ENCODE assay signal across 2 cellular contexts in the genomic region with DNA sequence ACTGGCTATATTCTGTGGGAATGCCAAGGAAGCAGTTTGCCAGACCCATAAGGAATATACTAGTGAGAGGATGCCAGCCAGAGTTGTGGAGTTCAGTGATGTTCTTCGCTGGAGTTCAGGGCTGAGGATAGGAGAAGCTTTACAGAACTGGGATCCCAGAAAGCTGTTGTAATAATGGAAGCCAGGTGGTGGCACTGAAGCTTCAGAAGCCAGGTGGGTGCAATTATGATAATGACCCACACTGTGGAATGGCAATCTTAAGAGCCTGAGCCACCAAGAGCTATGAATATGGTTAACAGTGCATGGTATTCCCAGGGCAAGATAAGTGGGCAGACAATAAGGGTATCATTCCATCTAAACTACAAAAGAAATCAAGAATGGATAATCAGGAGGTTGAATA.
TF ChIP-seq lines count a peak whose summit lies in the region.

No MANE protein-coding gene starts in this region.

TF ChIP-seq in HCT116, 20 proteins besides CTCF, POLR2A, EP300 and RAD21:
- TF ChIP-seq EGR1 (IDR thresholded peaks at IDR 0.05; ENCODE audit: low read depth) (no peak), CBX3 (IDR thresholded peaks at IDR 0.05; ENCODE audit: low read depth) (no peak), SRF (IDR thresholded peaks at IDR 0.05; ENCODE audit: low read depth) (no peak), FOSL1 (IDR thresholded peaks at IDR 0.05; ENCODE audit: low read depth) (no peak), ZNF274 (IDR thresholded peaks at IDR 0.05; ENCODE audit: low read depth, low read length) (no peak), SP1 (IDR thresholded peaks at IDR 0.05; ENCODE audit: low read depth) (no peak), ELF1 (IDR thresholded peaks at IDR 0.05; ENCODE audit: borderline replicate concordance, low read depth) (no peak), TCF7L2 (IDR thresholded peaks at IDR 0.05; ENCODE audit: borderline replicate concordance, extremely low read depth, insufficient read depth, insufficient read length) (no peak), POLR2AphosphoS5 (IDR thresholded peaks at IDR 0.05; ENCODE audit: low read depth, low read length) (no peak), EZH2phosphoT487 (IDR thresholded peaks at IDR 0.05; ENCODE audit: borderline replicate concordance) (no peak), JUND (IDR thresholded peaks at IDR 0.05) (no peak), ZFX (IDR thresholded peaks at IDR 0.05) (no peak), YY1 (IDR thresholded peaks at IDR 0.05; ENCODE audit: extremely low read depth, insufficient replicate concordance, low read depth, low read length) (no peak), CEBPB (IDR thresholded peaks at IDR 0.05; ENCODE audit: low read depth) (no peak)
- TF ChIP-seq, protein P1, sequence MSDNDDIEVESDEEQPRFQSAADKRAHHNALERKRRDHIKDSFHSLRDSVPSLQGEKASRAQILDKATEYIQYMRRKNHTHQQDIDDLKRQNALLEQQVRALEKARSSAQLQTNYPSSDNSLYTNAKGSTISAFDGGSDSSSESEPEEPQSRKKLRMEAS (IDR thresholded peaks at IDR 0.05) = no peak
- TF ChIP-seq, protein P2, sequence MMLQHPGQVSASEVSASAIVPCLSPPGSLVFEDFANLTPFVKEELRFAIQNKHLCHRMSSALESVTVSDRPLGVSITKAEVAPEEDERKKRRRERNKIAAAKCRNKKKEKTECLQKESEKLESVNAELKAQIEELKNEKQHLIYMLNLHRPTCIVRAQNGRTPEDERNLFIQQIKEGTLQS (IDR thresholded peaks at IDR 0.05) = no peak

TF ChIP-seq in K562, 482 proteins besides CTCF, POLR2A, EP300 and RAD21:
- TF ChIP-seq DNMT1 (IDR thresholded peaks at IDR 0.05) (no peak), ZNF507 (tag; conservative IDR thresholded peaks at IDR 0.05) (no peak), TBP (optimal IDR thresholded peaks at IDR 0.05; ENCODE audit: low read depth, low read length) (no peak), MED1 (CRISPR knock-in tag; IDR thresholded peaks at IDR 0.05; ENCODE audit: borderline replicate concordance) (no peak), POU5F1 (IDR thresholded peaks at IDR 0.05; ENCODE audit: borderline replicate concordance, low read depth, low read length, partially characterized antibody) (no peak), ZNF347 (CRISPR knock-in tag; IDR thresholded peaks at IDR 0.05; ENCODE audit: low read depth) (no peak), SOX6 (IDR thresholded peaks at IDR 0.05) (no peak), ZNF217 (CRISPR knock-in tag; IDR thresholded peaks at IDR 0.05) (no peak), JUND (IDR thresholded peaks at IDR 0.05; ENCODE audit: borderline replicate concordance, low read depth, low read length) (no peak), JUND (tag; IDR thresholded peaks at IDR 0.05; ENCODE audit: borderline replicate concordance, low read depth, low read length) (no peak), TAF7 (tag; IDR thresholded peaks at IDR 0.05) (no peak), MCM3 (IDR thresholded peaks at IDR 0.05) (no peak), ZNF431 (CRISPR knock-in tag; IDR thresholded peaks at IDR 0.05) (no peak), ETV5 (CRISPR knock-in tag; IDR thresholded peaks at IDR 0.05; ENCODE audit: low read depth) (no peak), EWSR1 (IDR thresholded peaks at IDR 0.05; ENCODE audit: borderline replicate concordance, low read depth, partially characterized antibody) (no peak)
- TF ChIP-seq, protein P3, sequence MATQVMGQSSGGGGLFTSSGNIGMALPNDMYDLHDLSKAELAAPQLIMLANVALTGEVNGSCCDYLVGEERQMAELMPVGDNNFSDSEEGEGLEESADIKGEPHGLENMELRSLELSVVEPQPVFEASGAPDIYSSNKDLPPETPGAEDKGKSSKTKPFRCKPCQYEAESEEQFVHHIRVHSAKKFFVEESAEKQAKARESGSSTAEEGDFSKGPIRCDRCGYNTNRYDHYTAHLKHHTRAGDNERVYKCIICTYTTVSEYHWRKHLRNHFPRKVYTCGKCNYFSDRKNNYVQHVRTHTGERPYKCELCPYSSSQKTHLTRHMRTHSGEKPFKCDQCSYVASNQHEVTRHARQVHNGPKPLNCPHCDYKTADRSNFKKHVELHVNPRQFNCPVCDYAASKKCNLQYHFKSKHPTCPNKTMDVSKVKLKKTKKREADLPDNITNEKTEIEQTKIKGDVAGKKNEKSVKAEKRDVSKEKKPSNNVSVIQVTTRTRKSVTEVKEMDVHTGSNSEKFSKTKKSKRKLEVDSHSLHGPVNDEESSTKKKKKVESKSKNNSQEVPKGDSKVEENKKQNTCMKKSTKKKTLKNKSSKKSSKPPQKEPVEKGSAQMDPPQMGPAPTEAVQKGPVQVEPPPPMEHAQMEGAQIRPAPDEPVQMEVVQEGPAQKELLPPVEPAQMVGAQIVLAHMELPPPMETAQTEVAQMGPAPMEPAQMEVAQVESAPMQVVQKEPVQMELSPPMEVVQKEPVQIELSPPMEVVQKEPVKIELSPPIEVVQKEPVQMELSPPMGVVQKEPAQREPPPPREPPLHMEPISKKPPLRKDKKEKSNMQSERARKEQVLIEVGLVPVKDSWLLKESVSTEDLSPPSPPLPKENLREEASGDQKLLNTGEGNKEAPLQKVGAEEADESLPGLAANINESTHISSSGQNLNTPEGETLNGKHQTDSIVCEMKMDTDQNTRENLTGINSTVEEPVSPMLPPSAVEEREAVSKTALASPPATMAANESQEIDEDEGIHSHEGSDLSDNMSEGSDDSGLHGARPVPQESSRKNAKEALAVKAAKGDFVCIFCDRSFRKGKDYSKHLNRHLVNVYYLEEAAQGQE (CRISPR knock-in tag; IDR thresholded peaks at IDR 0.05; ENCODE audit: low read depth) = no peak
- TF ChIP-seq, protein P4, sequence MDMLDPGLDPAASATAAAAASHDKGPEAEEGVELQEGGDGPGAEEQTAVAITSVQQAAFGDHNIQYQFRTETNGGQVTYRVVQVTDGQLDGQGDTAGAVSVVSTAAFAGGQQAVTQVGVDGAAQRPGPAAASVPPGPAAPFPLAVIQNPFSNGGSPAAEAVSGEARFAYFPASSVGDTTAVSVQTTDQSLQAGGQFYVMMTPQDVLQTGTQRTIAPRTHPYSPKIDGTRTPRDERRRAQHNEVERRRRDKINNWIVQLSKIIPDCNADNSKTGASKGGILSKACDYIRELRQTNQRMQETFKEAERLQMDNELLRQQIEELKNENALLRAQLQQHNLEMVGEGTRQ (CRISPR knock-in tag; IDR thresholded peaks at IDR 0.05) = no peak
- TF ChIP-seq, protein P5, sequence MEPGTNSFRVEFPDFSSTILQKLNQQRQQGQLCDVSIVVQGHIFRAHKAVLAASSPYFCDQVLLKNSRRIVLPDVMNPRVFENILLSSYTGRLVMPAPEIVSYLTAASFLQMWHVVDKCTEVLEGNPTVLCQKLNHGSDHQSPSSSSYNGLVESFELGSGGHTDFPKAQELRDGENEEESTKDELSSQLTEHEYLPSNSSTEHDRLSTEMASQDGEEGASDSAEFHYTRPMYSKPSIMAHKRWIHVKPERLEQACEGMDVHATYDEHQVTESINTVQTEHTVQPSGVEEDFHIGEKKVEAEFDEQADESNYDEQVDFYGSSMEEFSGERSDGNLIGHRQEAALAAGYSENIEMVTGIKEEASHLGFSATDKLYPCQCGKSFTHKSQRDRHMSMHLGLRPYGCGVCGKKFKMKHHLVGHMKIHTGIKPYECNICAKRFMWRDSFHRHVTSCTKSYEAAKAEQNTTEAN (CRISPR knock-in tag; IDR thresholded peaks at IDR 0.05) = no peak
- TF ChIP-seq, protein P6, sequence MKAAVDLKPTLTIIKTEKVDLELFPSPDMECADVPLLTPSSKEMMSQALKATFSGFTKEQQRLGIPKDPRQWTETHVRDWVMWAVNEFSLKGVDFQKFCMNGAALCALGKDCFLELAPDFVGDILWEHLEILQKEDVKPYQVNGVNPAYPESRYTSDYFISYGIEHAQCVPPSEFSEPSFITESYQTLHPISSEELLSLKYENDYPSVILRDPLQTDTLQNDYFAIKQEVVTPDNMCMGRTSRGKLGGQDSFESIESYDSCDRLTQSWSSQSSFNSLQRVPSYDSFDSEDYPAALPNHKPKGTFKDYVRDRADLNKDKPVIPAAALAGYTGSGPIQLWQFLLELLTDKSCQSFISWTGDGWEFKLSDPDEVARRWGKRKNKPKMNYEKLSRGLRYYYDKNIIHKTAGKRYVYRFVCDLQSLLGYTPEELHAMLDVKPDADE (conservative IDR thresholded peaks at IDR 0.05; ENCODE audit: control insufficient read depth, low read depth, low read length) = no peak
- TF ChIP-seq, protein P7, sequence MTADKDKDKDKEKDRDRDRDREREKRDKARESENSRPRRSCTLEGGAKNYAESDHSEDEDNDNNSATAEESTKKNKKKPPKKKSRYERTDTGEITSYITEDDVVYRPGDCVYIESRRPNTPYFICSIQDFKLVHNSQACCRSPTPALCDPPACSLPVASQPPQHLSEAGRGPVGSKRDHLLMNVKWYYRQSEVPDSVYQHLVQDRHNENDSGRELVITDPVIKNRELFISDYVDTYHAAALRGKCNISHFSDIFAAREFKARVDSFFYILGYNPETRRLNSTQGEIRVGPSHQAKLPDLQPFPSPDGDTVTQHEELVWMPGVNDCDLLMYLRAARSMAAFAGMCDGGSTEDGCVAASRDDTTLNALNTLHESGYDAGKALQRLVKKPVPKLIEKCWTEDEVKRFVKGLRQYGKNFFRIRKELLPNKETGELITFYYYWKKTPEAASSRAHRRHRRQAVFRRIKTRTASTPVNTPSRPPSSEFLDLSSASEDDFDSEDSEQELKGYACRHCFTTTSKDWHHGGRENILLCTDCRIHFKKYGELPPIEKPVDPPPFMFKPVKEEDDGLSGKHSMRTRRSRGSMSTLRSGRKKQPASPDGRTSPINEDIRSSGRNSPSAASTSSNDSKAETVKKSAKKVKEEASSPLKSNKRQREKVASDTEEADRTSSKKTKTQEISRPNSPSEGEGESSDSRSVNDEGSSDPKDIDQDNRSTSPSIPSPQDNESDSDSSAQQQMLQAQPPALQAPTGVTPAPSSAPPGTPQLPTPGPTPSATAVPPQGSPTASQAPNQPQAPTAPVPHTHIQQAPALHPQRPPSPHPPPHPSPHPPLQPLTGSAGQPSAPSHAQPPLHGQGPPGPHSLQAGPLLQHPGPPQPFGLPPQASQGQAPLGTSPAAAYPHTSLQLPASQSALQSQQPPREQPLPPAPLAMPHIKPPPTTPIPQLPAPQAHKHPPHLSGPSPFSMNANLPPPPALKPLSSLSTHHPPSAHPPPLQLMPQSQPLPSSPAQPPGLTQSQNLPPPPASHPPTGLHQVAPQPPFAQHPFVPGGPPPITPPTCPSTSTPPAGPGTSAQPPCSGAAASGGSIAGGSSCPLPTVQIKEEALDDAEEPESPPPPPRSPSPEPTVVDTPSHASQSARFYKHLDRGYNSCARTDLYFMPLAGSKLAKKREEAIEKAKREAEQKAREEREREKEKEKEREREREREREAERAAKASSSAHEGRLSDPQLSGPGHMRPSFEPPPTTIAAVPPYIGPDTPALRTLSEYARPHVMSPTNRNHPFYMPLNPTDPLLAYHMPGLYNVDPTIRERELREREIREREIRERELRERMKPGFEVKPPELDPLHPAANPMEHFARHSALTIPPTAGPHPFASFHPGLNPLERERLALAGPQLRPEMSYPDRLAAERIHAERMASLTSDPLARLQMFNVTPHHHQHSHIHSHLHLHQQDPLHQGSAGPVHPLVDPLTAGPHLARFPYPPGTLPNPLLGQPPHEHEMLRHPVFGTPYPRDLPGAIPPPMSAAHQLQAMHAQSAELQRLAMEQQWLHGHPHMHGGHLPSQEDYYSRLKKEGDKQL (CRISPR knock-in tag; IDR thresholded peaks at IDR 0.05; ENCODE audit: borderline replicate concordance) = no peak
TF ChIP-seq in K562: peak in this region for 0.
